In genomic region chr6:118894425-118895240, GRCh38 we compare ENCODE assay signal across 8 cellular contexts. TPM values are rescaled to one million over a fixed set of nuclear protein-coding genes. Genes with fewer than 3 reads are reported as not detected.
A peak's percentile ranks its signal among the peaks of the same experiment; 100 is the strongest.
DNase-seq lines count a peak whose midpoint lies in the region; ATAC-seq and TF ChIP-seq lines count a peak whose summit lies in the region.

No MANE protein-coding gene starts in this region.

- ATAC-seq in HG02840 (IDR thresholded peaks at IDR 0.05; ENCODE audit: low FRiP score, unreplicated experiment): peak; percentile 35
- peak; percentile 80 to 83 for ATAC-seq in lower lobe of right lung

- TF ChIP-seq CTCF in lower lobe of right lung (IDR thresholded peaks at IDR 0.05): no peak

- H3K27me3 ChIP-seq in duodenal mucosa (ENCODE audit: control insufficient read depth in 1 of 2, insufficient read depth in 2 of 2, low read length in 2 of 2) (no peaks in the 10 kb centered on the region), lower lobe of right lung (ENCODE audit: low read depth) (no peaks in the 10 kb centered on the region)

- intact Hi-C loops in lower lobe of right lung (cut with DNase I): no loop called here

- peak; percentile 53 for DNase-seq in NCI-H2196 (lab: John Stamatoyannopoulos, UW; ENCODE audit: unreplicated experiment)
- DNase-seq in NCI-H2196 treated with DMSO at 0.1 percent for 48 hours (lab: John Stamatoyannopoulos, UW; ENCODE audit: unreplicated experiment): no peak
- DNase-seq in NCI-H2029 treated with DMSO at 0.1 percent for 48 hours (lab: John Stamatoyannopoulos, UW): peak; percentile 56
- DNase-seq in activated CD4-positive, alpha-beta T cell treated with anti-CD3 and anti-CD28 coated beads, Interleukin-2, amount 50 U/mL, for 4 hours: peak; percentile 50 to 52
- DNase-seq in lower lobe of right lung: peak; percentile 76
- peak; percentile 25 to 44 (median 28) for DNase-seq in stimulated activated CD4-positive, alpha-beta T cell treated with anti-CD3 and anti-CD28 coated beads, TNF-alpha, amount 100 ng/mL, for 4 hours (ENCODE audit: low read depth in 3 of 3)

- H3K9me3 ChIP-seq in duodenal mucosa (ENCODE audit: control insufficient read depth in 1 of 2, low read length in 2 of 2) (no peaks in the 10 kb centered on the region), lower lobe of right lung (no peaks in the 10 kb centered on the region)

- H3K4me1 ChIP-seq in duodenal mucosa (ENCODE audit: control insufficient read depth in 1 of 2, insufficient read depth in 2 of 2, low read length in 2 of 2) (peaks cover 21 to 22% of the 10 kb centered on the region in 2 donors), lower lobe of right lung (peaks cover 64% of the 10 kb centered on the region)

- H3K9ac ChIP-seq in duodenal mucosa (ENCODE audit: low read depth in 1 of 2, low read length in 2 of 2): peak overlapping the region; percentile 88 to 92

- H3K36me3 ChIP-seq in duodenal mucosa (ENCODE audit: control insufficient read depth in 1 of 2, insufficient read depth in 2 of 2, low read length in 2 of 2) (peaks cover 0 to 6% of the 10 kb centered on the region in 2 donors), lower lobe of right lung (no peaks in the 10 kb centered on the region)

- H3K27ac ChIP-seq in duodenal mucosa (ENCODE audit: low read depth, low read length) (peak overlapping the region; percentile 95), lower lobe of right lung (peak overlapping the region; percentile 97)

- H3K4me3 ChIP-seq in duodenal mucosa (ENCODE audit: low read depth in 1 of 2, low read length in 2 of 2) (peak overlapping the region; percentile 92 to 95), lower lobe of right lung (peak overlapping the region; percentile 95)

RNA-seq across cellular contexts. Expression of gene ASF1A, which starts 0.7 kb away (rescaled TPM):
- 25.9 TPM for total RNA-seq in lower lobe of right lung

RNA-seq across cellular contexts. Expression of gene MCM9, which starts 40.3 kb away (rescaled TPM):
- total RNA-seq in lower lobe of right lung: 23.6 TPM
